ENCODE assay signal across 16 cellular contexts in the genomic region with DNA sequence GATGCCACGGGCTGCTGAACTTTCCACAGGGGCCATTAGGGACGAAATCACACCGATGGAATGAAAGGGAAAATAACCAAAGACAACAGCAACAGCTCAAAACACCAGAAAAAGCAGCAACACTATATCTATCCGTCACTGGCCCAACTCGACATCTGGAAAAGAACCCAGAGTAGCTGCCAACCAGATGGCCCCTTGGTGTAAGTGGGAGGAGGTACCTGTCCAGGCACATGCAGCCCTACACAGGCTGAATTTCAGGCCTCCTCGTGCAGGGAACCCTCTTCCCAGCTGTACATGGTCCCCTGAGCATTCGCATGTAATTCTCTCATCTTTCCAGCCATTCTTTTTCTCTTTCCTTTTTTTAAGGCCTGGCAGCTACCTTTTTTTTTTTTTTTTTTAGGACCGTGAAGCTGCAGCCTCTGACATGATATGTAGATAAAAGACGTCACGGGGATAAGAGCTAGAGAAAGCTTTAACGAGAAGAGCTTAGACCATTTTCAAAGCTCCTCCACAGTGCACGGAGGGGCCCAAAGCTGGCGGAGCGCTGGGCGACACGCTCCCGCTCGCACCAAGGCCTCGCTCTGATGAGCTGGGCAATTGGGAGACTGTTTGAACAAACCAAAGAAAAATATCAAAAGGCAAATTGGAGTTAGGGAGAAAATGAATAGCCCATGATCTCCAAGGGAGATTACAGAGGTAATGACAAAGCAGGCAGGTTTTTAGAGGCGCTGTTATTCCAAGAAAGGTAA.
"Had no signal": no experiment of that assay in that cellular context is flagged by ENCODE, and none has a peak within 500 bp of the region (broad histone marks: within the 10 kb centered on the region; RNA-seq: fewer than 3 reads in every experiment).

No MANE protein-coding gene starts in this region.

- H3K4me3 ChIP-seq: esophagus muscularis mucosa, lower lobe of right lung, tibial artery had no signal

- H3K36me3 ChIP-seq: esophagus muscularis mucosa, lower lobe of right lung, tibial artery had no signal

- DNase-seq: activated CD4-positive, alpha-beta T cell treated with anti-CD3 and anti-CD28 coated beads, Interleukin-2, amount 50 U/mL, for 1 hour; activated CD4-positive, CD25-positive, alpha-beta regulatory T cell treated with anti-CD3 and anti-CD28 coated beads, Interleukin-2, amount 50 U/mL, for 72 hours; activated effector memory CD4-positive, alpha-beta T cell treated with anti-CD3 and anti-CD28 coated beads, Interleukin-2, amount 50 U/mL, for 16 hours; activated T-cell treated with anti-CD3 and anti-CD28 coated beads, Interleukin-2, amount 50 U/mL, for 72 hours; cerebellar nuclear complex; cortex of kidney; effector CD8-positive, alpha-beta T cell; lower lobe of right lung; stimulated activated CD4-positive, alpha-beta T cell treated with anti-CD3 and anti-CD28 coated beads, Interleukin-12 subunit alpha, Interleukin-12 subunit beta, amount 100 ng/mL, for 4 hours; stimulated activated CD4-positive, alpha-beta T cell treated with anti-CD3 and anti-CD28 coated beads, Interleukin-1b, Interleukin-23, amount 100 ng/mL, for 48 hours; stimulated activated CD8-positive, alpha-beta memory T cell treated with anti-CD3 and anti-CD28 coated beads, Interleukin-4, amount 100 ng/mL, for 48 hours; stimulated activated naive CD4-positive, alpha-beta T cell; T-helper 2 cell; tibial artery had no signal

- ATAC-seq: activated T-cell treated with anti-CD3 and anti-CD28 coated beads, Interleukin-2, amount 50 U/mL, for 72 hours; lower lobe of right lung had no signal

- H3K27ac ChIP-seq: esophagus muscularis mucosa, lower lobe of right lung, tibial artery, VCaP had no signal

- H3K4me1 ChIP-seq: lower lobe of right lung, tibial artery had no signal

- H3K9me3 ChIP-seq: esophagus muscularis mucosa, lower lobe of right lung, tibial artery had no signal

- H3K27me3 ChIP-seq: esophagus muscularis mucosa, tibial artery had no signal
